Comparison of ENCODE assay signal across 12 cellular contexts in the genomic region with DNA sequence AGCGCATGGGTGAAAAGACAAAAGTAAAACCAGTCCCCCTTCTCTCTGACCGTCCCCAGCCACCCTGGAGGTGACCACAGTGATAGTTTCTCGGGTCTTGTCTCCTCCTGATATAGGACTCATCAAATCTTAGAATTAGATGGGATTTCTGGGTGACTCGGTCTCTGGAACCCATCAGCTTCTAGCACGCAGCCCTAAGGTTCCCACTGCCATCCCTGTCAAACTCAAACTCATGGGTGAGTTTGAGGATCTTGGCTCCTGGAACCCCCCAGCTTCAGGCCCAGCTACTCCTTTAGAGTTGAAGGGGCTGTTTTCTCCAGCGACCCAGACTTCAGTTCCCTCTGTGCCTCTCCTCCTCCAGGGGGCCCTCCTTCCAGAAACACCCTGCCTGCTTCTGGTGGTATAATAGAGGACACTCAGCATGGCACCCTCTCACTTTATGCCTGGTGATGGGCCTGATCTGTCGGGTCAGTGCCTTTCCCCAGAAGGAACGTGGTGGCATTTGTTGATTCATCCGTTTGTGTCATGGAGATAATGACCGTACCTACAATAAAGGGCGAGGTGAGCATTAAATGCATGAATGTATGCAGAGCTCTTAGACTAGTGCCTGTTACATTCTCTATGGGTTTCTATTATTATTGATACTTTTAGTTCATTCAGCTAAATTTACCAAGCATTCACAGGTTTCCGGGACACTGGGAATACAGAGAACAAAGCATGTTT. TPM values are rescaled to one million over a fixed set of nuclear protein-coding genes. Genes with fewer than 3 reads are reported as not detected.
DNase-seq lines count a peak whose midpoint lies in the region; ATAC-seq, FAIRE-seq and TF ChIP-seq lines count a peak whose summit lies in the region.
"Had no signal": no experiment of that assay in that cellular context is flagged by ENCODE, and none has a peak within 500 bp of the region (broad histone marks: within the 10 kb centered on the region; RNA-seq: fewer than 3 reads in every experiment).

No MANE protein-coding gene starts in this region.

- H3K4me2 ChIP-seq in endothelial cell of umbilical vein (ENCODE audit: insufficient read depth, low read length), result no peak overlapping the region

- dilution Hi-C loops in endothelial cell of umbilical vein (cut with MboI; ENCODE audit: extremely low pct_ligation_motif_present, low sequenced_read_pairs), result no loop called here

- POLR2A ChIA-PET in endothelial cell of umbilical vein (lab: Charles Lee), result no interaction called here

- H3K4me3 ChIP-seq in endothelial cell of umbilical vein (replicated peaks in 1 of 3; ENCODE audit: insufficient read depth in 1 of 3, low read depth in 1 of 3, low read length in 3 of 3) (no peak overlapping the region), muscle layer of duodenum (ENCODE audit: low read depth in 1 of 2, low read length in 2 of 2) (no peak overlapping the region), vagina (no peak overlapping the region)
- H3K4me3 ChIP-seq: heart left ventricle had no signal

- no peaks in the 10 kb centered on the region for H3K9me3 ChIP-seq in endothelial cell of umbilical vein (replicated peaks; ENCODE audit: control insufficient read depth, insufficient read depth, low read length)
- H3K9me3 ChIP-seq in muscle layer of duodenum (ENCODE audit: control insufficient read depth in 1 of 2, low read length in 2 of 2), result peaks cover 8 to 9% of the 10 kb centered on the region in 2 donors
- H3K9me3 ChIP-seq in vagina, result no peaks in the 10 kb centered on the region

- H3K27me3 ChIP-seq in endothelial cell of umbilical vein (ENCODE audit: control insufficient read depth in 2 of 2, insufficient read depth in 2 of 2, low read length in 2 of 2), result no peaks in the 10 kb centered on the region
- no peaks in the 10 kb centered on the region for H3K27me3 ChIP-seq in muscle layer of duodenum (ENCODE audit: low read depth, low read length)
- H3K27me3 ChIP-seq in vagina, result no peaks in the 10 kb centered on the region
- H3K27me3 ChIP-seq: heart left ventricle had no signal

- no peak overlapping the region for H2AFZ ChIP-seq in endothelial cell of umbilical vein (ENCODE audit: low read depth, low read length)

- peaks cover 0 to 2% of the 10 kb centered on the region in 2 experiments for H3K36me3 ChIP-seq in endothelial cell of umbilical vein (ENCODE audit: control insufficient read depth in 2 of 2, extremely low read depth in 1 of 2, insufficient read depth in 2 of 2, low read length in 2 of 2)
- peaks cover 5 to 9% of the 10 kb centered on the region in 2 donors for H3K36me3 ChIP-seq in muscle layer of duodenum (ENCODE audit: control insufficient read depth in 1 of 2, insufficient read depth in 2 of 2, low read length in 2 of 2)
- peaks cover 0 to 8% of the 10 kb centered on the region in 2 donors for H3K36me3 ChIP-seq in vagina

- no peak for FAIRE-seq in endothelial cell of umbilical vein (lab: Jason Lieb, UNC)
- FAIRE-seq: D721Med, HepG2 had no signal

- no peaks in the 10 kb centered on the region for H3K4me1 ChIP-seq in endothelial cell of umbilical vein (ENCODE audit: control insufficient read depth, extremely low read depth, insufficient read depth, low read length)
- H3K4me1 ChIP-seq in muscle layer of duodenum (ENCODE audit: control insufficient read depth in 1 of 2, insufficient read depth in 2 of 2, low read length in 2 of 2), result peaks cover 0 to 9% of the 10 kb centered on the region in 2 donors
- peaks cover 10% of the 10 kb centered on the region for H3K4me1 ChIP-seq in vagina

- peak overlapping the region; percentile 23 for H3K27ac ChIP-seq in endothelial cell of umbilical vein (ENCODE audit: insufficient read depth, low read depth, low read length)
- peak overlapping the region; percentile 49 for H3K27ac ChIP-seq in muscle layer of duodenum (ENCODE audit: low read length)
- H3K27ac ChIP-seq in vagina, result peak overlapping the region; percentile 18

- H3K9me1 ChIP-seq in endothelial cell of umbilical vein (replicated peaks; ENCODE audit: control insufficient read depth, extremely low read depth, insufficient read depth, low read length), result no peaks in the 10 kb centered on the region

- H3K79me2 ChIP-seq in endothelial cell of umbilical vein (ENCODE audit: control insufficient read depth, insufficient read depth, low read length), result no peaks in the 10 kb centered on the region

- no peak for TF ChIP-seq POLR2A in endothelial cell of umbilical vein (IDR thresholded peaks at IDR 0.05; ENCODE audit: low read depth, low read length)
- no peak for TF ChIP-seq POLR2A in vagina (IDR thresholded peaks at IDR 0.05)

- H3K9ac ChIP-seq in endothelial cell of umbilical vein (replicated peaks; ENCODE audit: extremely low read depth, insufficient read depth, low read length), result no peak overlapping the region

- BruUV-seq in endothelial cell of umbilical vein (replicated peaks; lab: Mats Ljungman, UMichigan), result no TSS peak

- CTCF ChIA-PET in endothelial cell of umbilical vein (lab: Charles Lee), result interaction anchor here (0.6 to 9.4 kb wide), 53 partner anchors 11 to 693 kb away, joined by 3 to 196 read pairs (median 5); a partner anchor contains a TSS

- DNase-seq in left ventricle myocardium superior, result no peak
- DNase-seq in Right ventricle myocardium superior, result no peak
- no peak for DNase-seq in endothelial cell of umbilical vein (ENCODE audit: low read depth, low spot score)
- no peak for DNase-seq in vagina (ENCODE audit: extremely low spot score in 2 of 2)
- DNase-seq: NK-92 treated with Interleukin-12 subunit alpha and Interleukin-12 subunit beta, amount 100 ng/mL, for 24 hours had no signal

- TF ChIP-seq CTCF in endothelial cell of umbilical vein (IDR thresholded peaks at IDR 0.05; ENCODE audit: extremely low read depth in 1 of 2, insufficient read depth in 1 of 2, low read depth in 1 of 2, low read length in 2 of 2), result no peak
- TF ChIP-seq CTCF in vagina (IDR thresholded peaks at IDR 0.05), result no peak

- no peaks in the 10 kb centered on the region for H4K20me1 ChIP-seq in endothelial cell of umbilical vein (replicated peaks; ENCODE audit: control insufficient read depth, extremely low read depth, insufficient read depth, low read length)

- intact Hi-C loops in left ventricle myocardium superior (cut with micrococcal nuclease), result loop anchor here (2.0 to 5.0 kb wide), 2 partner anchors 151 to 191 kb away; no protein-coding TSS in a partner anchor
- intact Hi-C loops in Right ventricle myocardium superior (cut with DNase I), result loop anchor here (2.0 to 5.0 kb wide), 3 partner anchors 153 to 491 kb away; no protein-coding TSS in a partner anchor
- intact Hi-C loops in endothelial cell of umbilical vein (cut with micrococcal nuclease), result loop anchor here (1.0 kb wide), 3 partner anchors 81 to 693 kb away; no protein-coding TSS in a partner anchor
- intact Hi-C loops in vagina (cut with DNase I), result loop anchor here (2.0 kb wide), 1 partner anchor 151 kb away; no protein-coding TSS in a partner anchor

- ATAC-seq in left ventricle myocardium superior, result peak; percentile 5
- no peak for ATAC-seq in Right ventricle myocardium superior (ENCODE audit: poor library complexity)
- no peak for ATAC-seq in GM21786 (IDR thresholded peaks at IDR 0.05; ENCODE audit: unreplicated experiment)
- no peak for ATAC-seq in HG03442 (IDR thresholded peaks at IDR 0.05; ENCODE audit: unreplicated experiment)
- ATAC-seq in GM21576 (IDR thresholded peaks at IDR 0.05; ENCODE audit: unreplicated experiment), result no peak

TF ChIP-seq in endothelial cell of umbilical vein, 7 proteins besides CTCF, POLR2A, EP300 and RAD21:
- TF ChIP-seq MYC (IDR thresholded peaks at IDR 0.05; ENCODE audit: low read depth, low read length) (no peak), EZH2 (IDR thresholded peaks at IDR 0.05; ENCODE audit: borderline replicate concordance, low read depth, low read length, severe bottlenecking) (no peak), FOS (IDR thresholded peaks at IDR 0.05; ENCODE audit: borderline replicate concordance, insufficient read depth, low read length) (no peak), JUN (IDR thresholded peaks at IDR 0.05; ENCODE audit: borderline replicate concordance, insufficient read depth, insufficient read length, low read depth) (no peak), POLR2AphosphoS5 (IDR thresholded peaks at IDR 0.05; ENCODE audit: insufficient read depth, low read depth, low read length) (no peak), GATA2 (IDR thresholded peaks at IDR 0.05; ENCODE audit: insufficient read depth, insufficient read length, low read depth, low read length) (no peak)
- TF ChIP-seq, protein P1, sequence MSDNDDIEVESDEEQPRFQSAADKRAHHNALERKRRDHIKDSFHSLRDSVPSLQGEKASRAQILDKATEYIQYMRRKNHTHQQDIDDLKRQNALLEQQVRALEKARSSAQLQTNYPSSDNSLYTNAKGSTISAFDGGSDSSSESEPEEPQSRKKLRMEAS (IDR thresholded peaks at IDR 0.05; ENCODE audit: insufficient read depth, insufficient read length), result no peak
TF ChIP-seq in endothelial cell of umbilical vein: peak in this region for 0.

RNA-seq across cellular contexts. Expression of a gene that starts 31.7 kb away (rescaled TPM):
- total RNA-seq in left ventricle myocardium superior (10.8 TPM), Right ventricle myocardium superior (10.2 TPM), endothelial cell of umbilical vein (111 and 125 TPM in 2 replicates), vagina (17.9 TPM)
- 67.8 and 69.5 TPM in 2 replicates for polyA plus RNA-seq in endothelial cell of umbilical vein
- polyA plus RNA-seq in endothelial cell of umbilical vein (2011; cell fraction: cytosol; rRNA removed), result 61.5 and 63.3 TPM in 2 replicates
- polyA plus RNA-seq in endothelial cell of umbilical vein (2011; cell fraction: nucleus; rRNA removed), result 75.6 and 93.8 TPM in 2 replicates
- polyA plus RNA-seq in endothelial cell of umbilical vein (2012), result 45.7 and 52.6 TPM in 2 replicates
- 82.6 and 88.7 TPM in 2 replicates for polyA minus RNA-seq in endothelial cell of umbilical vein
- 98.1 TPM for polyA minus RNA-seq in endothelial cell of umbilical vein (2011; cell fraction: cytosol; rRNA and poly(A)+ RNA removed)
- polyA minus RNA-seq in endothelial cell of umbilical vein (2011; cell fraction: nucleus; rRNA and poly(A)+ RNA removed), result 49.0 and 54.1 TPM in 2 replicates

RNA-seq across cellular contexts. Expression of a gene that starts 50.7 kb away (rescaled TPM):
- total RNA-seq in left ventricle myocardium superior, result 3.8 TPM
- 4.8 TPM for total RNA-seq in Right ventricle myocardium superior
- total RNA-seq in endothelial cell of umbilical vein, result 29.2 and 41.1 TPM in 2 replicates
- 69.1 and 77.4 TPM in 2 replicates for polyA plus RNA-seq in endothelial cell of umbilical vein
- polyA plus RNA-seq in endothelial cell of umbilical vein (2011; cell fraction: cytosol; rRNA removed), result 37.6 and 57.9 TPM in 2 replicates
- polyA plus RNA-seq in endothelial cell of umbilical vein (2011; cell fraction: nucleus; rRNA removed), result 22.6 and 34.8 TPM in 2 replicates
- polyA plus RNA-seq in endothelial cell of umbilical vein (2012), result 65.7 and 77.0 TPM in 2 replicates
- 24.8 and 26.4 TPM in 2 replicates for polyA minus RNA-seq in endothelial cell of umbilical vein
- 13.3 TPM for polyA minus RNA-seq in endothelial cell of umbilical vein (2011; cell fraction: cytosol; rRNA and poly(A)+ RNA removed)
- polyA minus RNA-seq in endothelial cell of umbilical vein (2011; cell fraction: nucleus; rRNA and poly(A)+ RNA removed), result 10.7 and 20.2 TPM in 2 replicates
- total RNA-seq in vagina, result 26.8 TPM
